Comparison of ENCODE assay signal across 8 cellular contexts in genomic region chr7:21427861-21428641, GRCh38. TPM values are rescaled to one million over a fixed set of nuclear protein-coding genes. Genes with fewer than 3 reads are reported as not detected.
DNase-seq lines count a peak whose midpoint lies in the region; ATAC-seq, FAIRE-seq and TF ChIP-seq lines count a peak whose summit lies in the region.

Gene SP4, plus strand, starts transcription at chr7:21428083. Its CDS starts 169 bp downstream, at chr7:21428252.

- H3K4me1 ChIP-seq in pancreas (peaks cover 0 to 36% (median 24%) of the 10 kb centered on the region in 3 donors), tibial artery (peaks cover 0 to 52% (median 23%) of the 10 kb centered on the region in 4 donors)

- peak within 1 kb of the TSS; percentile 97 to 99 (median 98) for H3K27ac ChIP-seq in pancreas
- peak within 1 kb of the TSS; percentile 94 to 99 for H3K27ac ChIP-seq in tibial artery

- ATAC-seq in HG02798 (IDR thresholded peaks at IDR 0.05; ENCODE audit: poor library complexity, unreplicated experiment) (peak; percentile 72), Right ventricle myocardium superior (ENCODE audit: poor library complexity) (peak; percentile 91), pancreas (peak; percentile 80 to 91 (median 83))

- H3K9me3 ChIP-seq in pancreas (no peaks in the 10 kb centered on the region), tibial artery (no peaks in the 10 kb centered on the region)

- no peak for FAIRE-seq in pancreas (lab: Jason Lieb, UNC)

- intact Hi-C loops in Right ventricle myocardium superior (cut with DNase I) (no loop called here), pancreas (cut with DNase I) (no loop called here), tibial artery (cut with DNase I; ENCODE audit: low total_unique reads) (no loop called here)

- TF ChIP-seq CTCF in GM12875 (IDR thresholded peaks at IDR 0.05; ENCODE audit: borderline replicate concordance, insufficient read depth, low read depth, low read length) (no peak), pancreas (IDR thresholded peaks at IDR 0.05) (no peak), tibial artery (IDR thresholded peaks at IDR 0.05) (no peak)

- H3K4me3 ChIP-seq in GM12875 (ENCODE audit: low read depth, low read length) (peak within 1 kb of the TSS; percentile 73), pancreas (peak within 1 kb of the TSS; percentile 66 to 84 (median 78)), tibial artery (peak within 1 kb of the TSS; percentile 93 to 96)

- no peaks in the 10 kb centered on the region for H3K36me3 ChIP-seq in pancreas
- peaks cover 0 to 9% (median 0%) of the 10 kb centered on the region in 3 donors for H3K36me3 ChIP-seq in tibial artery

- no peaks in the 10 kb centered on the region for H3K27me3 ChIP-seq in pancreas
- H3K27me3 ChIP-seq in tibial artery, result no peaks in the 10 kb centered on the region

- 0 to 1% methylated on average over 29 to 63 of the region's 63 CpGs for WGBS in pancreas, 2 donors

- DNase-seq in NCI-H1417 treated with DMSO at 0.1 percent for 48 hours (lab: John Stamatoyannopoulos, UW) (peak; percentile 99), SW 1271 (lab: John Stamatoyannopoulos, UW) (peak; percentile 83 to 95), Right ventricle myocardium superior (peak; percentile 97), pancreas (peak; percentile 94 to 96 (median 96)), tibial artery (peak; percentile 94 to 98)
- DNase-seq in activated naive CD8-positive, alpha-beta T cell treated with anti-CD3 and anti-CD28 coated beads, Interleukin-2, amount 50 U/mL, for 16 hours (ENCODE audit: low read depth, low spot score), result peak; percentile 87

RNA-seq across cellular contexts. Expression of gene SP4, which starts in this region (rescaled TPM):
- total RNA-seq in Right ventricle myocardium superior (4.0 TPM), pancreas (1 to 10 TPM; 3.0 to 5.1 (median 3.5) TPM)
- 1 to 10 TPM; 1.3 to 2.8 TPM for polyA plus RNA-seq in pancreas

Comparison
In these comparisons a context has a peak if more than half of its experiments do, and no peak if none do; other contexts are left out.
1. Peak in every context shown above with its lines: DNase-seq, ATAC-seq, H3K4me3 ChIP-seq and H3K27ac ChIP-seq.